7 cellular contexts compared by ENCODE assay signal in the genomic region with DNA sequence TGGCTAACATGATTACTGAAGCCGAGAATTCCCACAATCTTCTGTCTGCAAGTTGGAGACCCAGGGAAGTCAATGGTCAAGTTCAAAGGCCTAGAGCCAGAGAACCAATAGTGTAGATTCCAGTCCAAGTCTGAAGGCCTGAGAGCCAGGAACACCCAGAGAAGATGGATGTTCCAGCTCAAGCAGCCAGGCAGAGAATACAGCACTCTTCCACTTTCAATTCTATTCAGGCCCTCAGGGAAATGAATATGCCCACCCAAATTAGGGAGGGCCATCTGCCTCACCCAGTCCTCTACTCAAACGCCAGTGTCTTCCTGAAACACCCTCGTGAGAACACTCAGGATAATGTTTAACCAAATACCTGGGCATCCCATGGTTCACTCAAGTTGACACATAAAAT.
"Had no signal": no experiment of that assay in that cellular context is flagged by ENCODE, and none has a peak within 500 bp of the region (broad histone marks: within the 10 kb centered on the region; RNA-seq: fewer than 3 reads in every experiment).

No MANE protein-coding gene starts in this region.

- DNase-seq: IMR-90, KBM-7, KG1 had no signal

- ATAC-seq: HepG2, K562 had no signal

- H3K4me1 Mint-ChIP-seq: IgD-negative memory B cell had no signal

- H3K4me3 ChIP-seq: K562 had no signal

- H3K27ac ChIP-seq: HL-60 had no signal

- H3K36me3 Mint-ChIP-seq: IgD-negative memory B cell had no signal

- H3K27ac Mint-ChIP-seq: IgD-negative memory B cell had no signal

- H3K4me3 Mint-ChIP-seq: IgD-negative memory B cell had no signal
